11 cellular contexts compared by ENCODE assay signal in the genomic region with DNA sequence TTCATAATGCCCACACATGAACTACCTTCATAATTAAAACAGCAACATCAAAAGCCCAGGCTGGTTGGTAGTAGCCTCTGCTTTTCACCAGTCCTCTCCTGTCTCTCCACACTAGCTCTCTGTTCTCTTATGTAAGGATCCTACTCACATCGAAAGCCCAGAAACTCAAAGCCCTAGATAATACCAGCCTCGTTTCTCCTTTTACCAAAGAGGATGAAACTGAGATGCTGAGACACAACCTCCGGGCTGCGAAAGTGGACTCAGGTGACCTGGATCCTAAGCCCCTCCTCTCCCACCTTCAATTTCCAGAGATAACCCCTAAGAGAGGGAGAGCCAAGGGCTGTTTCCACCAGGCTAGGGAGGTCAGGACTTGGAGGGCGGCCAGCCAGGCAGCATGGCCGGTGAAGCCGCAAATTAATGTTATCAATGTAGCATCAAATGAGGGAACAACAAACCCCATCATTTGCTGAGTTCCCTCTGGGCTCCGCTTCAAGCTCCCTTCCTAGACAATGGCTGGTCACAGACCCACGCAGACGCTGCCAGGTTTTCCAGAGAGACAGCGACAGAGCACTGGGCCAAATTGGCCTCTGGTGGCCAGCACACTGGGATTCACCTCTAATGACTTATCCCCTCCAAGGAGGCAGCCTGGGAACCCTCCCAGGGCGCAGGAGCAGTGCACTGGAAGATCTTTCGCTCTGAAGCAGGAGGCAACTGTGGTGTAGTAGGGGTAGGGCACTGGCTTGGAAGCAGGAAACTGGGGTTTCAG. TPM values are rescaled to one million over a fixed set of nuclear protein-coding genes. Genes with fewer than 3 reads are reported as not detected.
DNase-seq lines count a peak whose midpoint lies in the region; ATAC-seq and TF ChIP-seq lines count a peak whose summit lies in the region.
"Had no signal": no experiment of that assay in that cellular context is flagged by ENCODE, and none has a peak within 500 bp of the region (broad histone marks: within the 10 kb centered on the region; RNA-seq: fewer than 3 reads in every experiment).

No MANE protein-coding gene starts in this region.

- CTCF ChIA-PET in mammary epithelial cell (lab: Charles Lee; ENCODE audit: low non-redundant PET) = interaction anchor here (0.6 kb wide), 1 partner anchor 437 kb away, joined by 7 read pairs; no protein-coding TSS in a partner anchor
- CTCF ChIA-PET in WTC11 (lab: Charles Lee) = interaction anchor here (0.8 to 3.6 kb wide), 3 partner anchors 31 to 84 kb away, joined by 3 to 22 read pairs (median 6); partner anchors contain the start of gene PAFAH2

- TF ChIP-seq POLR2A in breast epithelium (IDR thresholded peaks at IDR 0.05) = no peak
- TF ChIP-seq POLR2A in suprapubic skin (IDR thresholded peaks at IDR 0.05) = no peak
- TF ChIP-seq POLR2A in esophagus squamous epithelium (IDR thresholded peaks at IDR 0.05) = no peak

- BruUV-seq in mammary epithelial cell (replicated peaks; lab: Mats Ljungman, UMichigan) = no TSS peak

- ATAC-seq in WTC11 = peak; percentile 42
- ATAC-seq in left lobe of liver = no peak
- no peak for ATAC-seq in HG02798 (IDR thresholded peaks at IDR 0.05; ENCODE audit: poor library complexity, unreplicated experiment)
- ATAC-seq: naive thymus-derived CD4-positive, alpha-beta T cell had no signal

- H3K9me3 Mint-ChIP-seq in WTC11 = no peaks in the 10 kb centered on the region

- peaks cover 14% of the 10 kb centered on the region for H3K4me1 ChIP-seq in mammary epithelial cell (ENCODE audit: insufficient read depth, low read length)
- no peaks in the 10 kb centered on the region for H3K4me1 ChIP-seq in breast epithelium
- peaks cover 24% of the 10 kb centered on the region for H3K4me1 ChIP-seq in suprapubic skin
- peaks cover 3 to 44% (median 17%) of the 10 kb centered on the region in 3 donors for H3K4me1 ChIP-seq in esophagus squamous epithelium

- no peaks in the 10 kb centered on the region for H3K36me3 ChIP-seq in mammary epithelial cell (ENCODE audit: insufficient read depth, low read length)
- no peaks in the 10 kb centered on the region for H3K36me3 ChIP-seq in breast epithelium
- H3K36me3 ChIP-seq in suprapubic skin = no peaks in the 10 kb centered on the region
- H3K36me3 ChIP-seq in esophagus squamous epithelium = no peaks in the 10 kb centered on the region

- no peaks in the 10 kb centered on the region for H3K9me3 ChIP-seq in mammary epithelial cell (replicated peaks; ENCODE audit: insufficient read depth, low read length)
- no peaks in the 10 kb centered on the region for H3K9me3 ChIP-seq in breast epithelium
- no peaks in the 10 kb centered on the region for H3K9me3 ChIP-seq in suprapubic skin
- H3K9me3 ChIP-seq in esophagus squamous epithelium = no peaks in the 10 kb centered on the region

- POLR2A ChIA-PET in WTC11 (lab: Charles Lee) = no interaction called here

- H3K4me1 Mint-ChIP-seq in WTC11 = peaks cover 30% of the 10 kb centered on the region

- no peaks in the 10 kb centered on the region for H3K79me2 ChIP-seq in mammary epithelial cell (ENCODE audit: insufficient read depth, low read length)

- no peak for TF ChIP-seq EP300 in suprapubic skin (IDR thresholded peaks at IDR 0.05)

- H4K20me1 ChIP-seq in mammary epithelial cell (ENCODE audit: insufficient read depth, low read length) = no peaks in the 10 kb centered on the region

- peaks cover 9% of the 10 kb centered on the region for H3K27me3 Mint-ChIP-seq in WTC11 (ENCODE audit: low read depth)

- no peak overlapping the region for H3K4me2 ChIP-seq in mammary epithelial cell (ENCODE audit: insufficient read depth, low read depth, low read length)

- DNase-seq in mammary epithelial cell = no peak
- DNase-seq in breast epithelium (ENCODE audit: low spot score in 2 of 2) = no peak
- DNase-seq in WTC11 (ENCODE audit: low spot score) = peak; percentile 25
- DNase-seq in lung microvascular endothelial cell (ENCODE audit: low read depth in 2 of 2) = peak; percentile 8 to 46
- no peak for DNase-seq in suprapubic skin (ENCODE audit: low spot score in 2 of 2)
- DNase-seq in esophagus squamous epithelium (lab: John Stamatoyannopoulos, UW) = no peak
- no peak for DNase-seq in left lobe of liver (ENCODE audit: low spot score)
- DNase-seq: GF-D8; naive thymus-derived CD4-positive, alpha-beta T cell; stimulated activated CD8-positive, alpha-beta memory T cell treated with anti-CD3 and anti-CD28 coated beads, Interleukin-4, amount 100 ng/mL, for 48 hours had no signal

- H3K27me3 ChIP-seq in mammary epithelial cell (ENCODE audit: insufficient read depth, low read length) (no peaks in the 10 kb centered on the region), breast epithelium (peaks cover 0 to 5% of the 10 kb centered on the region in 2 donors), suprapubic skin (no peaks in the 10 kb centered on the region), esophagus squamous epithelium (peaks cover 0 to 18% (median 0%) of the 10 kb centered on the region in 4 donors)

- WGBS in mammary epithelial cell (ENCODE audit: low coverage, missing lambda C conversion rate) = 11% methylated on average over 13 of the region's 13 CpGs
- whole genome bisulfite sequencing in suprapubic skin = 81% methylated on average over 12 of the region's 13 CpGs
- WGBS in esophagus squamous epithelium, 2 donors = 73 to 98% methylated on average over 8 to 9 of the region's 13 CpGs

- peak overlapping the region; percentile 70 for H2AFZ ChIP-seq in mammary epithelial cell (ENCODE audit: low read depth, low read length)

- peak overlapping the region; percentile 37; the same call in 1 of the 2 replicates for H3K27ac Mint-ChIP-seq in WTC11

- H3K4me3 ChIP-seq in mammary epithelial cell (replicated peaks in 1 of 3; ENCODE audit: insufficient read depth in 1 of 3, low read depth in 2 of 3, low read length in 3 of 3) = no peak overlapping the region
- no peak overlapping the region for H3K4me3 ChIP-seq in breast epithelium
- H3K4me3 ChIP-seq in suprapubic skin = no peak overlapping the region
- H3K4me3 ChIP-seq in esophagus squamous epithelium = no peak overlapping the region

- H3K4me3 Mint-ChIP-seq in WTC11 = no peak overlapping the region
- H3K4me3 Mint-ChIP-seq: naive thymus-derived CD4-positive, alpha-beta T cell had no signal

- dilution Hi-C loops in mammary epithelial cell (cut with HindIII; ENCODE audit: low sequenced_read_pairs) = no loop called here

- H3K9ac ChIP-seq in mammary epithelial cell (ENCODE audit: insufficient read depth, low read length) = no peak overlapping the region

- in situ Hi-C loops in mammary epithelial cell (cut with MboI; ENCODE audit: low sequenced_read_pairs in 2 of 2) = no loop called here

- H3K27ac ChIP-seq in mammary epithelial cell (ENCODE audit: insufficient read depth, low read depth, low read length) (no peak overlapping the region), breast epithelium (no peak overlapping the region), suprapubic skin (no peak overlapping the region), esophagus squamous epithelium (no peak overlapping the region)

- TF ChIP-seq CTCF in mammary epithelial cell (conservative IDR thresholded peaks at IDR 0.05 in 1 of 2, IDR thresholded peaks at IDR 0.05 in 1 of 2; ENCODE audit: extremely low read depth in 1 of 2, insufficient read depth in 1 of 2, low read depth in 1 of 2, low read length in 2 of 2) (no peak), breast epithelium (IDR thresholded peaks at IDR 0.05) (no peak), WTC11 (IDR thresholded peaks at IDR 0.05) (no peak), suprapubic skin (IDR thresholded peaks at IDR 0.05) (no peak), esophagus squamous epithelium (IDR thresholded peaks at IDR 0.05) (no peak)

- intact Hi-C loops in mammary epithelial cell (cut with micrococcal nuclease) (no loop called here), breast epithelium (cut with DNase I; ENCODE audit: low total_unique reads) (no loop called here), esophagus squamous epithelium (cut with DNase I) (no loop called here)

- no peaks in the 10 kb centered on the region for H3K36me3 Mint-ChIP-seq in WTC11
- H3K36me3 Mint-ChIP-seq: naive thymus-derived CD4-positive, alpha-beta T cell had no signal

TF ChIP-seq in WTC11, 78 proteins besides CTCF, POLR2A, EP300 and RAD21 (continues in another document):
- TF ChIP-seq NFATC4 (CRISPR knock-in tag; IDR thresholded peaks at IDR 0.05) (no peak), GTF2I (CRISPR knock-in tag; conservative IDR thresholded peaks at IDR 0.05) (no peak), ESRRA (CRISPR knock-in tag; IDR thresholded peaks at IDR 0.05; ENCODE audit: borderline replicate concordance) (no peak)

RNA-seq across cellular contexts. Expression of gene STMN1, which starts 20.7 kb away (rescaled TPM):
- total RNA-seq in mammary epithelial cell (100 to 1,000 TPM in 1 of 2 donors, 10 to 100 TPM in 1; 42.5 to 202 TPM), breast epithelium (10 to 100 TPM; 23.9 to 33.8 (median 28.4) TPM), WTC11 (2021) (418 to 483 TPM (median 458 TPM) in 3 replicates), lung microvascular endothelial cell (162 and 212 TPM in 2 replicates), suprapubic skin (10 to 100 TPM; 21.8 to 33.6 (median 28.1) TPM), esophagus squamous epithelium (10 to 100 TPM; 29.6 to 65.5 (median 42.7) TPM), left lobe of liver (5.2 TPM)
- 73.8 TPM for polyA plus RNA-seq in mammary epithelial cell
- polyA minus RNA-seq in mammary epithelial cell = 50.2 TPM

RNA-seq across cellular contexts. Expression of gene PAQR7, which starts 51.4 kb away (rescaled TPM):
- 10 to 100 TPM; 21.6 to 28.3 TPM for total RNA-seq in mammary epithelial cell
- polyA plus RNA-seq in mammary epithelial cell = 18.2 TPM
- polyA minus RNA-seq in mammary epithelial cell = 17.3 TPM
- total RNA-seq in breast epithelium = 1 to 10 TPM; 4.2 to 8.2 (median 7.2) TPM
- 6.7 to 9.1 TPM (median 8.4 TPM) in 3 replicates for total RNA-seq in WTC11 (2021)
- 8.3 and 18.7 TPM in 2 replicates for total RNA-seq in lung microvascular endothelial cell
- total RNA-seq in suprapubic skin = 10 to 100 TPM; 14.3 to 20.9 (median 16.6) TPM
- total RNA-seq in esophagus squamous epithelium = 10 to 100 TPM in 3 of 4 donors, 1 to 10 TPM in 1; 6.6 to 18.3 (median 12.1) TPM
- 5.1 TPM for total RNA-seq in left lobe of liver

Comparison
In these comparisons a context has a peak if more than half of its experiments do, and no peak if none do; other contexts are left out.
1. DNase-seq: peak in WTC11 (single experiment) and lung microvascular endothelial cell (2 of 2); none in mammary epithelial cell (single experiment), breast epithelium (0 of 2), suprapubic skin (0 of 2), esophagus squamous epithelium (single experiment) and left lobe of liver (single experiment).